8 cellular contexts compared by ENCODE assay signal in the genomic region with DNA sequence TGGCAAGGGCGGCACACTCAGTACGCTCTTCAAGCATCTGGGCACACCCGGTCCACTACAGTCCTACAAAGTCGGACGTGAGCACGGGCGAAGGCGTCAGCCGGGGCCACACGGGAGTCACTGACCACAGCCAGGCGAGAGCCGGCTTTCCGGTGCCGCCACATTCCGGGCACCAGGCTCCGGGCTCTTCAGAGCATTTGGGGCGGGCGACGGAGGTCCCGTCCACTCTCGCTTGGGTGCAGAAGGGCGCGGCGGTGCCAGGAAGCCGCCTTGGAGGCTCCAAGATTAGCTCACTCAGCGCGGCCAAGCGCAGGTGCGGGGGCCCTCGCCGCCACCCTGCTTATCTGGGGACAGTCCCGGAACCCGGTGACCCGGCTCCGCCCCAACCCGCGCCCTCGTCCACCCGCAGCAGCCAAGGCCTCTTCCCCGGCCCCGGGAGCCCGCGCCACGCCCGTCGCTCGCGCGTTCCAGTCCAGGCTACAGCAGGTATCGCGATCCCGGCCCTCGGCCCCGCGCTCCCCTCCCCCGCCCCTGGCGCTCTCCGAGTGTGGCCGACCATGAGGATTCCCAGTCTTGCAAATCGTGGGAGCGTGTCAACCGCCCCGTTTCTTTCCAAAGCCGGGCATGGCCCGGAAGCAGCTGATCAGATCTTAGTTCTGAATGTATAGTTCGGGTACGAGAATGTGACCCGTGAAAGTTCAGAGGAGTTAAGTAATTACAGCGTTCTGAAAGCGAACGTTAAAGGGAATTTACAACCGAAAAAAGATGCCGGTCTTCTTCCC. TPM values are rescaled to one million over a fixed set of nuclear protein-coding genes. Genes with fewer than 3 reads are reported as not detected.
A peak's percentile ranks its signal among the peaks of the same experiment; 100 is the strongest.
DNase-seq lines count a peak whose midpoint lies in the region; ATAC-seq and TF ChIP-seq lines count a peak whose summit lies in the region.

A gene (plus strand): TSS at position 127 of the 782 bp plus-strand sequence. CDS start 2,678 bp downstream, outside the sequence.

- no peaks in the 10 kb centered on the region for H3K9me3 ChIP-seq in iPS-20b (ENCODE audit: insufficient read depth, low read depth, low read length)

- peak; percentile 68 for DNase-seq in DMS153 treated with DMSO at 0.1 percent for 48 hours (lab: John Stamatoyannopoulos, UW; ENCODE audit: unreplicated experiment)
- peak in 29 of 34 experiments; percentile 7 to 55 (median 22) for DNase-seq in T-cell
- peak; percentile 53 for DNase-seq in brain microvascular endothelial cell
- DNase-seq in pons (ENCODE audit: low spot score), result no peak

- peak; percentile 56 for ATAC-seq in GM19467 (IDR thresholded peaks at IDR 0.05; ENCODE audit: unreplicated experiment)
- peak; percentile 41 for ATAC-seq in HG03565 (IDR thresholded peaks at IDR 0.05; ENCODE audit: unreplicated experiment)
- ATAC-seq in T-cell (replicated peaks in 1 of 4), result peak; percentile 71 to 76 (median 76)

- TF ChIP-seq CTCF in brain microvascular endothelial cell (IDR thresholded peaks at IDR 0.05; ENCODE audit: low read depth, low read length, missing control alignments), result no peak

- peaks cover 8 to 13% (median 12%) of the 10 kb centered on the region in 3 donors for H3K4me1 Mint-ChIP-seq in T-cell

- H3K27ac Mint-ChIP-seq in T-cell, result peak within 1 kb of the TSS; percentile 44 to 90

- H3K4me1 ChIP-seq in iPS-20b (ENCODE audit: insufficient read depth, low read length), result peaks cover 5% of the 10 kb centered on the region; the same call in 1 of the 2 replicates

- H3K9me3 Mint-ChIP-seq in T-cell, result no peaks in the 10 kb centered on the region

- peaks cover 0 to 8% of the 10 kb centered on the region in 2 donors for H3K27me3 Mint-ChIP-seq in T-cell

- peak within 1 kb of the TSS; percentile 83 for H3K9ac ChIP-seq in iPS-20b (ENCODE audit: low read depth, low read length)

- in situ Hi-C loops in brain microvascular endothelial cell (cut with HindIII; ENCODE audit: low pct_ligation_motif_present, low sequenced_read_pairs), result no loop called here

- H3K4me3 ChIP-seq in brain microvascular endothelial cell (ENCODE audit: low read depth, low read length) (peak within 1 kb of the TSS; percentile 66), iPS-20b (ENCODE audit: low read length) (peak within 1 kb of the TSS; percentile 82), skin epidermis (peak within 1 kb of the TSS; percentile 46 to 69 (median 60))

- CTCF ChIA-PET in T-cell (lab: Charles Lee), result interaction anchor here (0.6 kb wide), 2 partner anchors 1090 to 1572 kb away, joined by 3 read pairs; no protein-coding TSS in a partner anchor

- POLR2A ChIA-PET in T-cell (lab: Charles Lee), result interaction anchor here (0.6 to 0.7 kb wide), 2 partner anchors 9 to 17 kb away, joined by 3 read pairs; no protein-coding TSS in a partner anchor

- no peaks in the 10 kb centered on the region for H3K36me3 ChIP-seq in brain microvascular endothelial cell (replicated peaks)
- no peaks in the 10 kb centered on the region for H3K36me3 ChIP-seq in iPS-20b (ENCODE audit: insufficient read depth, low read depth, low read length)

- H3K27me3 ChIP-seq in brain microvascular endothelial cell (replicated peaks) (no peaks in the 10 kb centered on the region), iPS-20b (ENCODE audit: insufficient read depth, low read length) (peaks cover 33% of the 10 kb centered on the region)

- peak within 1 kb of the TSS; percentile 83 to 96 (median 88) for H3K4me3 Mint-ChIP-seq in T-cell

- H3K36me3 Mint-ChIP-seq in T-cell, result no peaks in the 10 kb centered on the region

- H3K27ac ChIP-seq in brain microvascular endothelial cell (peak within 1 kb of the TSS; percentile 10), iPS-20b (ENCODE audit: low read length) (no peak within 1 kb of the TSS), skin epidermis (peak within 1 kb of the TSS; percentile 74 to 97 (median 92))

RNA-seq across cellular contexts. Expression of the gene that starts here (rescaled TPM):
- 1 to 10 TPM in 4 of 5 donors, under 1 TPM in 1; 0.43 to 3.6 (median 1.5) TPM for total RNA-seq in T-cell
